Comparison of ENCODE assay signal across 8 cellular contexts in genomic region chr11:32583451-32584271, GRCh38. TPM values are rescaled to one million over a fixed set of nuclear protein-coding genes. Genes with fewer than 3 reads are reported as not detected.
A peak's percentile ranks its signal among the peaks of the same experiment; 100 is the strongest.
DNase-seq lines count a peak whose midpoint lies in the region; TF ChIP-seq lines count a peak whose summit lies in the region.

TSS of gene EIF3M (plus strand) at chr11:32583831. CDS start at chr11:32583888, 57 bp downstream.

- H4K20me1 ChIP-seq in H9 (ENCODE audit: control insufficient read depth, insufficient read depth, insufficient read length) (no peaks in the 10 kb centered on the region), neural cell (ENCODE audit: insufficient read depth) (no peaks in the 10 kb centered on the region)

- H2AK5ac ChIP-seq in H9 (ENCODE audit: insufficient read length, low read length): no peak within 1 kb of the TSS

- H3K27ac ChIP-seq in H9 (ENCODE audit: insufficient read length, low read depth, low read length) (no peak within 1 kb of the TSS), neural cell (ENCODE audit: low read length) (peak within 1 kb of the TSS; percentile 76), stomach (peak within 1 kb of the TSS; percentile 76 to 95 (median 85))

- peaks cover 3% of the 10 kb centered on the region for H3K23me2 ChIP-seq in H9 (ENCODE audit: insufficient read length, low read depth, low read length, poor library complexity, severe bottlenecking)

- peak within 1 kb of the TSS; percentile 87 for H2AFZ ChIP-seq in H9 (ENCODE audit: low read length)
- peak within 1 kb of the TSS; percentile 99 for H2AFZ ChIP-seq in neural cell (ENCODE audit: low read depth, low read length)

- peak within 1 kb of the TSS; percentile 88 for H3K4me3 ChIP-seq in MG63
- peak within 1 kb of the TSS; percentile 88 for H3K4me3 ChIP-seq in neural cell (ENCODE audit: low read length)
- peak within 1 kb of the TSS; percentile 69 to 97 (median 89) for H3K4me3 ChIP-seq in stomach

- H3K9ac ChIP-seq in H9 (ENCODE audit: extremely low read depth, insufficient read length, low read length) (peak within 1 kb of the TSS; percentile 88), neural cell (ENCODE audit: low read length) (peak within 1 kb of the TSS; percentile 82)

- peak within 1 kb of the TSS; percentile 96 to 98 for H3K4me3 Mint-ChIP-seq in H9

- H2BK20ac ChIP-seq in H9 (ENCODE audit: low read depth, low read length, poor library complexity, severe bottlenecking): no peak within 1 kb of the TSS

- no peaks in the 10 kb centered on the region for H3K27me3 Mint-ChIP-seq in H9 (ENCODE audit: low read depth)

- no peak within 1 kb of the TSS for H2BK12ac ChIP-seq in H9 (ENCODE audit: insufficient read length, low read depth, low read length)

- no peak within 1 kb of the TSS for H2BK5ac ChIP-seq in H9 (ENCODE audit: insufficient read length, low read length)

- H3K18ac ChIP-seq in H9 (ENCODE audit: insufficient read length, low read depth, low read length): peak within 1 kb of the TSS; percentile 87

- peak; percentile 96 for DNase-seq in ELR (ENCODE audit: low read depth)
- peak; percentile 97 for DNase-seq in H9
- DNase-seq in MG63: peak; percentile 93
- peak; percentile 92 for DNase-seq in SHP77 treated with DMSO at 0.1 percent for 48 hours (lab: John Stamatoyannopoulos, UW)
- DNase-seq in activated effector memory CD4-positive, alpha-beta T cell treated with anti-CD3 and anti-CD28 coated beads, Interleukin-2, amount 50 U/mL, for 16 hours: peak; percentile 98
- peak; percentile 95 for DNase-seq in fibroblast of the conjunctiva (ENCODE audit: low read depth)
- peak; percentile 97 for DNase-seq in stomach

- peak within 1 kb of the TSS; percentile 97 for H3K14ac ChIP-seq in H9 (ENCODE audit: insufficient read depth, low read length)

- TF ChIP-seq RAD21 in neural cell (conservative IDR thresholded peaks at IDR 0.05): peak; percentile 24

- no peak within 1 kb of the TSS for H4K5ac ChIP-seq in H9 (ENCODE audit: insufficient read length, low read depth, low read length)

- H4K91ac ChIP-seq in H9 (ENCODE audit: insufficient read length, low read depth, low read length): no peak within 1 kb of the TSS

- H3K9me3 ChIP-seq in H9 (ENCODE audit: control insufficient read depth, low read depth, low read length) (no peaks in the 10 kb centered on the region), MG63 (no peaks in the 10 kb centered on the region), neural cell (ENCODE audit: low read length) (no peaks in the 10 kb centered on the region), stomach (no peaks in the 10 kb centered on the region)

- no peak for TF ChIP-seq CTCF in H9 (conservative IDR thresholded peaks at IDR 0.05)
- TF ChIP-seq CTCF in neural cell (IDR thresholded peaks at IDR 0.05; ENCODE audit: poor library complexity, severe bottlenecking): no peak
- TF ChIP-seq CTCF in stomach (IDR thresholded peaks at IDR 0.05): no peak

- TF ChIP-seq POLR2A in stomach (IDR thresholded peaks at IDR 0.05): peak in 1 of 4 donors; percentile 20

- H3K4me1 ChIP-seq in H9 (ENCODE audit: insufficient read depth, low read length) (no peaks in the 10 kb centered on the region), stomach (peaks cover 13 to 34% (median 29%) of the 10 kb centered on the region in 4 donors)

- peaks cover 17 to 25% of the 10 kb centered on the region in 2 experiments for H3K4me1 Mint-ChIP-seq in H9

- H3K23ac ChIP-seq in H9 (ENCODE audit: insufficient read length, low read depth, low read length): no peak within 1 kb of the TSS

- no peak within 1 kb of the TSS; the same call in 1 of the 2 replicates for H2BK15ac ChIP-seq in H9 (ENCODE audit: low read depth, low read length)

- no peaks in the 10 kb centered on the region for H3K9me3 Mint-ChIP-seq in H9

- no peaks in the 10 kb centered on the region for H3K27me3 ChIP-seq in H9 (ENCODE audit: insufficient read depth, low read length)
- H3K27me3 ChIP-seq in MG63: no peaks in the 10 kb centered on the region
- no peaks in the 10 kb centered on the region for H3K27me3 ChIP-seq in neural cell (ENCODE audit: insufficient read depth, low read depth, low read length)
- H3K27me3 ChIP-seq in stomach: no peaks in the 10 kb centered on the region

- peak within 1 kb of the TSS; percentile 85 to 98 (median 95); a peak in 6 of 7 replicates for H3K27ac Mint-ChIP-seq in H9

- no peak within 1 kb of the TSS for H4K8ac ChIP-seq in H9 (replicated peaks; ENCODE audit: insufficient read length, low read depth, low read length)

- H3F3A ChIP-seq in neural cell (ENCODE audit: insufficient read depth, low read length, poor library complexity, severe bottlenecking): no peaks in the 10 kb centered on the region

- no CpG with 5 or more reads among the region's 70 CpGs for WGBS in H9 (ENCODE audit: extremely low coverage, insufficient read length, low lambda C conversion rate)
- WGBS in stomach, 5 donors: 0 to 1% (median 1%) methylated on average over 41 to 70 of the region's 70 CpGs

- H3K79me2 ChIP-seq in H9 (ENCODE audit: insufficient read depth, low read length) (peaks cover 31% of the 10 kb centered on the region; the same call in 1 of the 2 replicates), neural cell (replicated peaks; ENCODE audit: insufficient read depth, low read length) (peaks cover 35% of the 10 kb centered on the region)

- TF ChIP-seq EP300 in neural cell (conservative IDR thresholded peaks at IDR 0.05; ENCODE audit: poor library complexity, severe bottlenecking) (no peak), stomach (IDR thresholded peaks at IDR 0.05) (no peak)

- H3K36me3 ChIP-seq in MG63 (peaks cover 24% of the 10 kb centered on the region), neural cell (ENCODE audit: insufficient read depth, low read length) (no peaks in the 10 kb centered on the region), stomach (peaks cover 0 to 10% (median 3%) of the 10 kb centered on the region in 4 donors)

- H3T11ph ChIP-seq in H9 (ENCODE audit: low read length): no peak within 1 kb of the TSS

- H3K79me1 ChIP-seq in H9 (ENCODE audit: insufficient read depth, low read depth, low read length, poor library complexity, severe bottlenecking): peaks cover under 1% of the 10 kb centered on the region

- intact Hi-C loops in stomach (cut with DNase I; ENCODE audit: low total_unique reads): no loop called here

- no peak within 1 kb of the TSS for H2BK120ac ChIP-seq in H9 (ENCODE audit: low read depth, low read length, poor library complexity, severe bottlenecking)

- no peak within 1 kb of the TSS; the same call in 1 of the 2 replicates for H3K4ac ChIP-seq in H9 (ENCODE audit: low read depth, low read length)

- no peak within 1 kb of the TSS for H3K56ac ChIP-seq in H9 (ENCODE audit: insufficient read length, low read depth, low read length)

- peak within 1 kb of the TSS; percentile 84 for H3K4me2 ChIP-seq in H9 (ENCODE audit: insufficient read depth, insufficient read length, low read length)
- peak within 1 kb of the TSS; percentile 97 for H3K4me2 ChIP-seq in neural cell (ENCODE audit: low read length)

- H3K9me2 ChIP-seq in neural cell (ENCODE audit: insufficient read depth, low read length): no peaks in the 10 kb centered on the region

- peaks cover 14 to 22% (median 16%) of the 10 kb centered on the region in 3 experiments; a peak in 6 of 7 replicates for H3K36me3 Mint-ChIP-seq in H9 (ENCODE audit: insufficient read depth in 1 of 3, low read depth in 3 of 3)

TF ChIP-seq in neural cell, 6 proteins besides CTCF, POLR2A, EP300 and RAD21:
- TF ChIP-seq TAF1 (IDR thresholded peaks at IDR 0.05; ENCODE audit: low read depth) (peak; percentile 50), POLR2AphosphoS5 (IDR thresholded peaks at IDR 0.05) (peak; percentile 94), EZH2 (IDR thresholded peaks at IDR 0.05; ENCODE audit: borderline replicate concordance, insufficient read depth, low read length, poor library complexity, severe bottlenecking) (no peak), SMC3 (conservative IDR thresholded peaks at IDR 0.05; ENCODE audit: poor library complexity) (peak; percentile 20), REST (IDR thresholded peaks at IDR 0.05; ENCODE audit: borderline replicate concordance) (peak; percentile 44), MXI1 (conservative IDR thresholded peaks at IDR 0.05; ENCODE audit: poor library complexity, severe bottlenecking) (peak; percentile 97)

RNA-seq across cellular contexts. Expression of gene EIF3M, which starts in this region (rescaled TPM):
- total RNA-seq in H9 (2021): 365 TPM in 2 replicates
- 416 and 548 TPM in 2 replicates for total RNA-seq in MG63 (2014; rRNA removed; shearing (Covaris generic); ENCODE audit: low replicate concordance)
- 333 TPM in 2 replicates for polyA plus RNA-seq in neural cell
- 139 and 274 TPM in 2 replicates for polyA minus RNA-seq in neural cell
- 100 to 1,000 TPM in 3 of 5 donors, 10 to 100 TPM in 2; 38.5 to 259 (median 139) TPM for total RNA-seq in stomach
- polyA plus RNA-seq in stomach: 100 to 1,000 TPM; 255 to 459 (median 261) TPM
